In genomic region chr3:188527389-188527788, GRCh38 we compare ENCODE assay signal across 16 cellular contexts.
DNase-seq lines count a peak whose midpoint lies in the region; ATAC-seq and TF ChIP-seq lines count a peak whose summit lies in the region.
"Had no signal": no experiment of that assay in that cellular context is flagged by ENCODE, and none has a peak within 500 bp of the region (broad histone marks: within the 10 kb centered on the region; RNA-seq: fewer than 3 reads in every experiment).

No MANE protein-coding gene starts in this region.

- H3K36me3 ChIP-seq in RWPE2 (ENCODE audit: low read depth), result peaks cover 7% of the 10 kb centered on the region; the same call in 1 of the 2 replicates

- peak overlapping the region; percentile 45 for H3K27ac ChIP-seq in RWPE2 (ENCODE audit: poor library complexity, severe bottlenecking)

- DNase-seq in EH (ENCODE audit: low read depth) (peak; percentile 68), HCEC 1CT (peak; percentile 40), RWPE2 (ENCODE audit: low spot score) (no peak), choroid plexus epithelial cell (ENCODE audit: low read depth) (peak; percentile 38), COLO668 (lab: John Stamatoyannopoulos, UW; ENCODE audit: unreplicated experiment) (no peak), AG08395 (ENCODE audit: low spot score) (no peak), SHP77 (lab: John Stamatoyannopoulos, UW) (no peak), SIG-M5 (lab: John Stamatoyannopoulos, UW) (no peak)
- DNase-seq: 8988T; C1 segment of cervical spinal cord; CD4-positive, alpha-beta T cell; DMS79; GF-D8; H7; KBM-7 had no signal

- TF ChIP-seq CTCF in RWPE2 (IDR thresholded peaks at IDR 0.05; ENCODE audit: poor library complexity, severe bottlenecking), result no peak
- no peak for TF ChIP-seq CTCF in choroid plexus epithelial cell (conservative IDR thresholded peaks at IDR 0.05; ENCODE audit: low read depth, low read length)

- H3K9me3 ChIP-seq in RWPE2 (ENCODE audit: severe bottlenecking), result no peaks in the 10 kb centered on the region

- H3K4me3 ChIP-seq in RWPE2 (ENCODE audit: severe bottlenecking) (no peak overlapping the region), choroid plexus epithelial cell (ENCODE audit: low read depth, low read length) (no peak overlapping the region)
- H3K4me3 ChIP-seq: GM23338 had no signal

- H3K4me1 ChIP-seq in RWPE2 (ENCODE audit: insufficient read depth, poor library complexity, severe bottlenecking), result peaks cover 50% of the 10 kb centered on the region

- no peak for ATAC-seq in RWPE2 (ENCODE audit: low read depth)
- ATAC-seq: GM23338 had no signal

- no peaks in the 10 kb centered on the region for H3K27me3 ChIP-seq in RWPE2 (ENCODE audit: insufficient read depth, poor library complexity, severe bottlenecking)

Comparison
In these comparisons a context has a peak if more than half of its experiments do, and no peak if none do; other contexts are left out.
1. DNase-seq: peak in EH (single experiment), HCEC 1CT (single experiment) and choroid plexus epithelial cell (single experiment); none in RWPE2 (single experiment), COLO668 (single experiment), AG08395 (single experiment), SHP77 (0 of 2) and SIG-M5 (single experiment).